ENCODE assay signal across 1 cellular context in the genomic region with DNA sequence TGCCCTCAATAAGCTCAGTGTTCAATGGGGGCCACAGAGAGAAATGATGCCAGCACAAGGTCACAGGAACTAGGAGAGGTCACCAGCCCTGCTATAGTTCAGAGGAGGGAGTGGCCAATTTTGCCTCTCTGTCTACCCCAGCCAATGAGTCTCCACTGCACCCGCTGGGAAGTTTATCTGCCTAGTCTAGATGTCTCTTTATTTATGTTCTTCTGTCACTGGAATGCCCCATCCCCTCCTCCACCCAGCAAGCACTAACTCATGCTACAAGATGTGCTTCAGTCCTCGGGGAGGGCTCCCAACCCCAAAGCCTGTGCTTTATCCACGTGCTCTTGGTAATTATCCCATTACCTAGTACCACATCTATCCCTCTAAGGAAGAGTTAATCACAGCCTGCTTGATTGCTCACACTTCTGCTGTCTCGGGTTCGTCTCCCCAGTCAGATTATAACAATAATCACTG.
TF ChIP-seq lines count a peak whose summit lies in the region.

No MANE protein-coding gene starts in this region.

TF ChIP-seq in K562, 482 proteins besides CTCF, POLR2A, EP300 and RAD21 (continued from another document and continues in another):
- TF ChIP-seq, protein P1, sequence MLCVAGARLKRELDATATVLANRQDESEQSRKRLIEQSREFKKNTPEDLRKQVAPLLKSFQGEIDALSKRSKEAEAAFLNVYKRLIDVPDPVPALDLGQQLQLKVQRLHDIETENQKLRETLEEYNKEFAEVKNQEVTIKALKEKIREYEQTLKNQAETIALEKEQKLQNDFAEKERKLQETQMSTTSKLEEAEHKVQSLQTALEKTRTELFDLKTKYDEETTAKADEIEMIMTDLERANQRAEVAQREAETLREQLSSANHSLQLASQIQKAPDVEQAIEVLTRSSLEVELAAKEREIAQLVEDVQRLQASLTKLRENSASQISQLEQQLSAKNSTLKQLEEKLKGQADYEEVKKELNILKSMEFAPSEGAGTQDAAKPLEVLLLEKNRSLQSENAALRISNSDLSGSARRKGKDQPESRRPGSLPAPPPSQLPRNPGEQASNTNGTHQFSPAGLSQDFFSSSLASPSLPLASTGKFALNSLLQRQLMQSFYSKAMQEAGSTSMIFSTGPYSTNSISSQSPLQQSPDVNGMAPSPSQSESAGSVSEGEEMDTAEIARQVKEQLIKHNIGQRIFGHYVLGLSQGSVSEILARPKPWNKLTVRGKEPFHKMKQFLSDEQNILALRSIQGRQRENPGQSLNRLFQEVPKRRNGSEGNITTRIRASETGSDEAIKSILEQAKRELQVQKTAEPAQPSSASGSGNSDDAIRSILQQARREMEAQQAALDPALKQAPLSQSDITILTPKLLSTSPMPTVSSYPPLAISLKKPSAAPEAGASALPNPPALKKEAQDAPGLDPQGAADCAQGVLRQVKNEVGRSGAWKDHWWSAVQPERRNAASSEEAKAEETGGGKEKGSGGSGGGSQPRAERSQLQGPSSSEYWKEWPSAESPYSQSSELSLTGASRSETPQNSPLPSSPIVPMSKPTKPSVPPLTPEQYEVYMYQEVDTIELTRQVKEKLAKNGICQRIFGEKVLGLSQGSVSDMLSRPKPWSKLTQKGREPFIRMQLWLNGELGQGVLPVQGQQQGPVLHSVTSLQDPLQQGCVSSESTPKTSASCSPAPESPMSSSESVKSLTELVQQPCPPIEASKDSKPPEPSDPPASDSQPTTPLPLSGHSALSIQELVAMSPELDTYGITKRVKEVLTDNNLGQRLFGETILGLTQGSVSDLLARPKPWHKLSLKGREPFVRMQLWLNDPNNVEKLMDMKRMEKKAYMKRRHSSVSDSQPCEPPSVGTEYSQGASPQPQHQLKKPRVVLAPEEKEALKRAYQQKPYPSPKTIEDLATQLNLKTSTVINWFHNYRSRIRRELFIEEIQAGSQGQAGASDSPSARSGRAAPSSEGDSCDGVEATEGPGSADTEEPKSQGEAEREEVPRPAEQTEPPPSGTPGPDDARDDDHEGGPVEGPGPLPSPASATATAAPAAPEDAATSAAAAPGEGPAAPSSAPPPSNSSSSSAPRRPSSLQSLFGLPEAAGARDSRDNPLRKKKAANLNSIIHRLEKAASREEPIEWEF (CRISPR knock-in tag; IDR thresholded peaks at IDR 0.05) = no peak
- TF ChIP-seq ZBTB5 (IDR thresholded peaks at IDR 0.05) (no peak), PHB (CRISPR knock-in tag; IDR thresholded peaks at IDR 0.05) (no peak), ATF1 (CRISPR knock-in tag; IDR thresholded peaks at IDR 0.05) (no peak), ATF1 (tag; IDR thresholded peaks at IDR 0.05) (peak; percentile 84), ARID3B (CRISPR knock-in tag; IDR thresholded peaks at IDR 0.05; ENCODE audit: borderline replicate concordance) (no peak), MEF2A (IDR thresholded peaks at IDR 0.05; ENCODE audit: control insufficient read depth, low read depth, low read length) (peak; percentile 60; the same call in 1 of the 2 replicates), RCOR1 (IDR thresholded peaks at IDR 0.05; ENCODE audit: borderline replicate concordance in 1 of 2, low read depth in 2 of 2, low read length in 2 of 2) (peak in 1 of 2 experiments; percentile 96; a peak in 3 of 4 replicates), ZKSCAN3 (CRISPR knock-in tag; IDR thresholded peaks at IDR 0.05) (no peak), NFE2 (IDR thresholded peaks at IDR 0.05; ENCODE audit: low read depth) (no peak; the same call in 1 of the 2 replicates), OTX1 (CRISPR knock-in tag; IDR thresholded peaks at IDR 0.05) (no peak), SMAD1 (IDR thresholded peaks at IDR 0.05; ENCODE audit: low read depth, low read length, partially characterized antibody) (no peak), NELFE (IDR thresholded peaks at IDR 0.05; ENCODE audit: insufficient read depth, insufficient read length) (no peak)
- TF ChIP-seq, protein P2, sequence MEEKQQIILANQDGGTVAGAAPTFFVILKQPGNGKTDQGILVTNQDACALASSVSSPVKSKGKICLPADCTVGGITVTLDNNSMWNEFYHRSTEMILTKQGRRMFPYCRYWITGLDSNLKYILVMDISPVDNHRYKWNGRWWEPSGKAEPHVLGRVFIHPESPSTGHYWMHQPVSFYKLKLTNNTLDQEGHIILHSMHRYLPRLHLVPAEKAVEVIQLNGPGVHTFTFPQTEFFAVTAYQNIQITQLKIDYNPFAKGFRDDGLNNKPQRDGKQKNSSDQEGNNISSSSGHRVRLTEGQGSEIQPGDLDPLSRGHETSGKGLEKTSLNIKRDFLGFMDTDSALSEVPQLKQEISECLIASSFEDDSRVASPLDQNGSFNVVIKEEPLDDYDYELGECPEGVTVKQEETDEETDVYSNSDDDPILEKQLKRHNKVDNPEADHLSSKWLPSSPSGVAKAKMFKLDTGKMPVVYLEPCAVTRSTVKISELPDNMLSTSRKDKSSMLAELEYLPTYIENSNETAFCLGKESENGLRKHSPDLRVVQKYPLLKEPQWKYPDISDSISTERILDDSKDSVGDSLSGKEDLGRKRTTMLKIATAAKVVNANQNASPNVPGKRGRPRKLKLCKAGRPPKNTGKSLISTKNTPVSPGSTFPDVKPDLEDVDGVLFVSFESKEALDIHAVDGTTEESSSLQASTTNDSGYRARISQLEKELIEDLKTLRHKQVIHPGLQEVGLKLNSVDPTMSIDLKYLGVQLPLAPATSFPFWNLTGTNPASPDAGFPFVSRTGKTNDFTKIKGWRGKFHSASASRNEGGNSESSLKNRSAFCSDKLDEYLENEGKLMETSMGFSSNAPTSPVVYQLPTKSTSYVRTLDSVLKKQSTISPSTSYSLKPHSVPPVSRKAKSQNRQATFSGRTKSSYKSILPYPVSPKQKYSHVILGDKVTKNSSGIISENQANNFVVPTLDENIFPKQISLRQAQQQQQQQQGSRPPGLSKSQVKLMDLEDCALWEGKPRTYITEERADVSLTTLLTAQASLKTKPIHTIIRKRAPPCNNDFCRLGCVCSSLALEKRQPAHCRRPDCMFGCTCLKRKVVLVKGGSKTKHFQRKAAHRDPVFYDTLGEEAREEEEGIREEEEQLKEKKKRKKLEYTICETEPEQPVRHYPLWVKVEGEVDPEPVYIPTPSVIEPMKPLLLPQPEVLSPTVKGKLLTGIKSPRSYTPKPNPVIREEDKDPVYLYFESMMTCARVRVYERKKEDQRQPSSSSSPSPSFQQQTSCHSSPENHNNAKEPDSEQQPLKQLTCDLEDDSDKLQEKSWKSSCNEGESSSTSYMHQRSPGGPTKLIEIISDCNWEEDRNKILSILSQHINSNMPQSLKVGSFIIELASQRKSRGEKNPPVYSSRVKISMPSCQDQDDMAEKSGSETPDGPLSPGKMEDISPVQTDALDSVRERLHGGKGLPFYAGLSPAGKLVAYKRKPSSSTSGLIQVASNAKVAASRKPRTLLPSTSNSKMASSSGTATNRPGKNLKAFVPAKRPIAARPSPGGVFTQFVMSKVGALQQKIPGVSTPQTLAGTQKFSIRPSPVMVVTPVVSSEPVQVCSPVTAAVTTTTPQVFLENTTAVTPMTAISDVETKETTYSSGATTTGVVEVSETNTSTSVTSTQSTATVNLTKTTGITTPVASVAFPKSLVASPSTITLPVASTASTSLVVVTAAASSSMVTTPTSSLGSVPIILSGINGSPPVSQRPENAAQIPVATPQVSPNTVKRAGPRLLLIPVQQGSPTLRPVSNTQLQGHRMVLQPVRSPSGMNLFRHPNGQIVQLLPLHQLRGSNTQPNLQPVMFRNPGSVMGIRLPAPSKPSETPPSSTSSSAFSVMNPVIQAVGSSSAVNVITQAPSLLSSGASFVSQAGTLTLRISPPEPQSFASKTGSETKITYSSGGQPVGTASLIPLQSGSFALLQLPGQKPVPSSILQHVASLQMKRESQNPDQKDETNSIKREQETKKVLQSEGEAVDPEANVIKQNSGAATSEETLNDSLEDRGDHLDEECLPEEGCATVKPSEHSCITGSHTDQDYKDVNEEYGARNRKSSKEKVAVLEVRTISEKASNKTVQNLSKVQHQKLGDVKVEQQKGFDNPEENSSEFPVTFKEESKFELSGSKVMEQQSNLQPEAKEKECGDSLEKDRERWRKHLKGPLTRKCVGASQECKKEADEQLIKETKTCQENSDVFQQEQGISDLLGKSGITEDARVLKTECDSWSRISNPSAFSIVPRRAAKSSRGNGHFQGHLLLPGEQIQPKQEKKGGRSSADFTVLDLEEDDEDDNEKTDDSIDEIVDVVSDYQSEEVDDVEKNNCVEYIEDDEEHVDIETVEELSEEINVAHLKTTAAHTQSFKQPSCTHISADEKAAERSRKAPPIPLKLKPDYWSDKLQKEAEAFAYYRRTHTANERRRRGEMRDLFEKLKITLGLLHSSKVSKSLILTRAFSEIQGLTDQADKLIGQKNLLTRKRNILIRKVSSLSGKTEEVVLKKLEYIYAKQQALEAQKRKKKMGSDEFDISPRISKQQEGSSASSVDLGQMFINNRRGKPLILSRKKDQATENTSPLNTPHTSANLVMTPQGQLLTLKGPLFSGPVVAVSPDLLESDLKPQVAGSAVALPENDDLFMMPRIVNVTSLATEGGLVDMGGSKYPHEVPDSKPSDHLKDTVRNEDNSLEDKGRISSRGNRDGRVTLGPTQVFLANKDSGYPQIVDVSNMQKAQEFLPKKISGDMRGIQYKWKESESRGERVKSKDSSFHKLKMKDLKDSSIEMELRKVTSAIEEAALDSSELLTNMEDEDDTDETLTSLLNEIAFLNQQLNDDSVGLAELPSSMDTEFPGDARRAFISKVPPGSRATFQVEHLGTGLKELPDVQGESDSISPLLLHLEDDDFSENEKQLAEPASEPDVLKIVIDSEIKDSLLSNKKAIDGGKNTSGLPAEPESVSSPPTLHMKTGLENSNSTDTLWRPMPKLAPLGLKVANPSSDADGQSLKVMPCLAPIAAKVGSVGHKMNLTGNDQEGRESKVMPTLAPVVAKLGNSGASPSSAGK (IDR thresholded peaks at IDR 0.05) = peak; percentile 85; the same call in 1 of the 2 replicates
- TF ChIP-seq, protein P3, sequence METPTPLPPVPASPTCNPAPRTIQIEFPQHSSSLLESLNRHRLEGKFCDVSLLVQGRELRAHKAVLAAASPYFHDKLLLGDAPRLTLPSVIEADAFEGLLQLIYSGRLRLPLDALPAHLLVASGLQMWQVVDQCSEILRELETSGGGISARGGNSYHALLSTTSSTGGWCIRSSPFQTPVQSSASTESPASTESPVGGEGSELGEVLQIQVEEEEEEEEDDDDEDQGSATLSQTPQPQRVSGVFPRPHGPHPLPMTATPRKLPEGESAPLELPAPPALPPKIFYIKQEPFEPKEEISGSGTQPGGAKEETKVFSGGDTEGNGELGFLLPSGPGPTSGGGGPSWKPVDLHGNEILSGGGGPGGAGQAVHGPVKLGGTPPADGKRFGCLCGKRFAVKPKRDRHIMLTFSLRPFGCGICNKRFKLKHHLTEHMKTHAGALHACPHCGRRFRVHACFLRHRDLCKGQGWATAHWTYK (CRISPR knock-in tag; IDR thresholded peaks at IDR 0.05) = 0 out of 2 replicates have a peak, but pooled peaks have one; percentile 18
- TF ChIP-seq, protein P4, sequence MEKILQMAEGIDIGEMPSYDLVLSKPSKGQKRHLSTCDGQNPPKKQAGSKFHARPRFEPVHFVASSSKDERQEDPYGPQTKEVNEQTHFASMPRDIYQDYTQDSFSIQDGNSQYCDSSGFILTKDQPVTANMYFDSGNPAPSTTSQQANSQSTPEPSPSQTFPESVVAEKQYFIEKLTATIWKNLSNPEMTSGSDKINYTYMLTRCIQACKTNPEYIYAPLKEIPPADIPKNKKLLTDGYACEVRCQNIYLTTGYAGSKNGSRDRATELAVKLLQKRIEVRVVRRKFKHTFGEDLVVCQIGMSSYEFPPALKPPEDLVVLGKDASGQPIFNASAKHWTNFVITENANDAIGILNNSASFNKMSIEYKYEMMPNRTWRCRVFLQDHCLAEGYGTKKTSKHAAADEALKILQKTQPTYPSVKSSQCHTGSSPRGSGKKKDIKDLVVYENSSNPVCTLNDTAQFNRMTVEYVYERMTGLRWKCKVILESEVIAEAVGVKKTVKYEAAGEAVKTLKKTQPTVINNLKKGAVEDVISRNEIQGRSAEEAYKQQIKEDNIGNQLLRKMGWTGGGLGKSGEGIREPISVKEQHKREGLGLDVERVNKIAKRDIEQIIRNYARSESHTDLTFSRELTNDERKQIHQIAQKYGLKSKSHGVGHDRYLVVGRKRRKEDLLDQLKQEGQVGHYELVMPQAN (IDR thresholded peaks at IDR 0.05; ENCODE audit: borderline replicate concordance) = no peak
- TF ChIP-seq, protein P5, sequence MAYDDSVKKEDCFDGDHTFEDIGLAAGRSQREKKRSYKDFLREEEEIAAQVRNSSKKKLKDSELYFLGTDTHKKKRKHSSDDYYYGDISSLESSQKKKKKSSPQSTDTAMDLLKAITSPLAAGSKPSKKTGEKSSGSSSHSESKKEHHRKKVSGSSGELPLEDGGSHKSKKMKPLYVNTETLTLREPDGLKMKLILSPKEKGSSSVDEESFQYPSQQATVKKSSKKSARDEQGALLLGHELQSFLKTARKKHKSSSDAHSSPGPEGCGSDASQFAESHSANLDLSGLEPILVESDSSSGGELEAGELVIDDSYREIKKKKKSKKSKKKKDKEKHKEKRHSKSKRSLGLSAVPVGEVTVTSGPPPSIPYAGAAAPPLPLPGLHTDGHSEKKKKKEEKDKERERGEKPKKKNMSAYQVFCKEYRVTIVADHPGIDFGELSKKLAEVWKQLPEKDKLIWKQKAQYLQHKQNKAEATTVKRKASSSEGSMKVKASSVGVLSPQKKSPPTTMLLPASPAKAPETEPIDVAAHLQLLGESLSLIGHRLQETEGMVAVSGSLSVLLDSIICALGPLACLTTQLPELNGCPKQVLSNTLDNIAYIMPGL (CRISPR knock-in tag; IDR thresholded peaks at IDR 0.05) = no peak; the same call in 1 of the 2 replicates
- TF ChIP-seq, protein P6, sequence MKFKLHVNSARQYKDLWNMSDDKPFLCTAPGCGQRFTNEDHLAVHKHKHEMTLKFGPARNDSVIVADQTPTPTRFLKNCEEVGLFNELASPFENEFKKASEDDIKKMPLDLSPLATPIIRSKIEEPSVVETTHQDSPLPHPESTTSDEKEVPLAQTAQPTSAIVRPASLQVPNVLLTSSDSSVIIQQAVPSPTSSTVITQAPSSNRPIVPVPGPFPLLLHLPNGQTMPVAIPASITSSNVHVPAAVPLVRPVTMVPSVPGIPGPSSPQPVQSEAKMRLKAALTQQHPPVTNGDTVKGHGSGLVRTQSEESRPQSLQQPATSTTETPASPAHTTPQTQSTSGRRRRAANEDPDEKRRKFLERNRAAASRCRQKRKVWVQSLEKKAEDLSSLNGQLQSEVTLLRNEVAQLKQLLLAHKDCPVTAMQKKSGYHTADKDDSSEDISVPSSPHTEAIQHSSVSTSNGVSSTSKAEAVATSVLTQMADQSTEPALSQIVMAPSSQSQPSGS (CRISPR knock-in tag; IDR thresholded peaks at IDR 0.05) = no peak
